19 cellular contexts compared by ENCODE assay signal in the genomic region with DNA sequence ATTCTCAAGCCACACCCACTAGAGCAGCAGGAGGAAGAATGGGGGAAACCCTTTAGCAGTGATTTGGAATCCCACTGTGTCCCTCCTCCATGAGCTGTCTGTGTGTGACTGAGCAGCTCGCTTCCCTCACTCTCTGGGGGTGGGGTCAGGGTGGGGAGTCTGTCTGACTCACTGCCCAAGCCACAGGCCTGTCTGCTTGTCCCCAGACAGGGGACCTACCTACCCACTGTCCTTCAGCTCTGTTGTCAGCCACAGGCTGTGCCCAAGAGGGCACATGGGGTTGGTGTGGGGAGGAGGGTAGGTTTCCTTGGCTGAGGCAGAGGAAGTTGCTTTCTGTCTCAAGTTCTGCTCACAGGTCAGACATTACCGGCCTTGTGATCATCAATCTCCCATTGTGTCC.
DNase-seq lines count a peak whose midpoint lies in the region; ATAC-seq, FAIRE-seq and TF ChIP-seq lines count a peak whose summit lies in the region.
"Had no signal": no experiment of that assay in that cellular context is flagged by ENCODE, and none has a peak within 500 bp of the region (broad histone marks: within the 10 kb centered on the region; RNA-seq: fewer than 3 reads in every experiment).

No MANE protein-coding gene starts in this region.

- H3K36me3 Mint-ChIP-seq in MCF 10A (ENCODE audit: insufficient read depth, unreplicated experiment) = no peaks in the 10 kb centered on the region
- H3K36me3 Mint-ChIP-seq in T-helper 17 cell (ENCODE audit: low read depth) = no peaks in the 10 kb centered on the region
- H3K36me3 Mint-ChIP-seq: brain had no signal

- H3K4me3 ChIP-seq in breast epithelium (no peak overlapping the region), kidney (ENCODE audit: low read length in 2 of 2) (no peak overlapping the region), lower leg skin (ENCODE audit: low read depth, poor library complexity, severe bottlenecking) (no peak overlapping the region)
- H3K4me3 ChIP-seq: esophagus muscularis mucosa had no signal

- H3K27ac Mint-ChIP-seq in MCF 10A (ENCODE audit: low read depth, unreplicated experiment) = peak overlapping the region; percentile 81
- H3K27ac Mint-ChIP-seq in T-helper 17 cell = no peak overlapping the region
- H3K27ac Mint-ChIP-seq: activated B cell treated with CpG ODN at 0.5 μM for 24 hours; brain; stimulated activated naive CD8-positive, alpha-beta T cell treated with anti-CD3 and anti-CD28 coated beads, Interleukin-15, amount 100 ng/mL, for 72 hours had no signal

- no peak for TF ChIP-seq CTCF in MCF 10A (IDR thresholded peaks at IDR 0.05; ENCODE audit: unreplicated experiment)
- TF ChIP-seq CTCF in breast epithelium (IDR thresholded peaks at IDR 0.05) = no peak
- TF ChIP-seq CTCF in kidney (IDR thresholded peaks at IDR 0.05; ENCODE audit: borderline replicate concordance, extremely low read depth, insufficient read depth) = no peak
- no peak for TF ChIP-seq CTCF in lower leg skin (IDR thresholded peaks at IDR 0.05)

- H3K9me3 ChIP-seq in breast epithelium (no peaks in the 10 kb centered on the region), kidney (ENCODE audit: control insufficient read depth in 1 of 2, low read length in 2 of 2) (no peaks in the 10 kb centered on the region), T-helper 17 cell (ENCODE audit: control insufficient read depth, low read length, poor library complexity, severe bottlenecking) (no peaks in the 10 kb centered on the region)
- H3K9me3 ChIP-seq: esophagus muscularis mucosa had no signal

- no peaks in the 10 kb centered on the region for H3K36me3 ChIP-seq in breast epithelium
- H3K36me3 ChIP-seq in kidney (ENCODE audit: control insufficient read depth in 1 of 2, insufficient read depth in 2 of 2, low read length in 2 of 2) = no peaks in the 10 kb centered on the region
- H3K36me3 ChIP-seq: esophagus muscularis mucosa had no signal

- POLR2A ChIA-PET in MCF 10A (lab: Yijun Ruan, JAX) = interaction anchor here (0.6 to 8.3 kb wide), 8 partner anchors 9 to 1779 kb away, joined by 3 to 114 read pairs (median 4); partner anchors contain the start of gene MAFB

- H3K4me1 Mint-ChIP-seq in MCF 10A (ENCODE audit: insufficient read depth, unreplicated experiment) = peaks cover 35% of the 10 kb centered on the region
- no peaks in the 10 kb centered on the region for H3K4me1 Mint-ChIP-seq in T-helper 17 cell
- H3K4me1 Mint-ChIP-seq: activated B cell treated with CpG ODN at 0.5 μM for 24 hours; stimulated activated naive CD8-positive, alpha-beta T cell treated with anti-CD3 and anti-CD28 coated beads, Interleukin-15, amount 100 ng/mL, for 72 hours had no signal

- no peak overlapping the region for H3K4me3 Mint-ChIP-seq in MCF 10A (ENCODE audit: unreplicated experiment)
- H3K4me3 Mint-ChIP-seq in T-helper 17 cell = no peak overlapping the region
- H3K4me3 Mint-ChIP-seq: activated B cell treated with CpG ODN at 0.5 μM for 24 hours; brain; stimulated activated naive CD8-positive, alpha-beta T cell treated with anti-CD3 and anti-CD28 coated beads, Interleukin-15, amount 100 ng/mL, for 72 hours had no signal

- no peaks in the 10 kb centered on the region for H3K4me1 ChIP-seq in breast epithelium
- H3K4me1 ChIP-seq in kidney (ENCODE audit: control insufficient read depth in 1 of 2, insufficient read depth in 1 of 2, low read depth in 1 of 2, low read length in 2 of 2) = peaks cover 0 to 6% of the 10 kb centered on the region in 2 donors

- no peaks in the 10 kb centered on the region for H3K9me3 Mint-ChIP-seq in MCF 10A (ENCODE audit: unreplicated experiment)
- H3K9me3 Mint-ChIP-seq: stimulated activated naive CD8-positive, alpha-beta T cell treated with anti-CD3 and anti-CD28 coated beads, Interleukin-15, amount 100 ng/mL, for 72 hours had no signal

- 49% methylated on average over 2 of the region's 2 CpGs for WGBS in lower leg skin, 2 donors

- BruUV-seq in MCF 10A (replicated peaks; lab: Mats Ljungman, UMichigan) = no TSS peak

- ATAC-seq in GM21515 (IDR thresholded peaks at IDR 0.05; ENCODE audit: unreplicated experiment) = no peak
- ATAC-seq in T-helper 17 cell = no peak
- ATAC-seq: stimulated activated naive CD8-positive, alpha-beta T cell treated with anti-CD3 and anti-CD28 coated beads, Interleukin-15, amount 100 ng/mL, for 72 hours had no signal

- intact Hi-C loops in MCF 10A (cut with micrococcal nuclease) = loop anchor here (5.0 kb wide), 2 partner anchors 40 to 50 kb away; no protein-coding TSS in a partner anchor
- intact Hi-C loops in breast epithelium (cut with DNase I; ENCODE audit: low total_unique reads) = no loop called here
- intact Hi-C loops in kidney (cut with DNase I) = no loop called here
- intact Hi-C loops in lower leg skin (cut with DNase I; ENCODE audit: low total_unique reads) = no loop called here

- no peaks in the 10 kb centered on the region for H3K27me3 ChIP-seq in breast epithelium
- H3K27me3 ChIP-seq: esophagus muscularis mucosa had no signal

- CTCF ChIA-PET in MCF 10A (lab: Yijun Ruan, JAX) = interaction anchor here (0.6 to 1.9 kb wide), 5 partner anchors 9 to 1330 kb away, joined by 3 to 6 read pairs (median 4); no protein-coding TSS in a partner anchor

- DNase-seq in MCF 10A (ENCODE audit: unreplicated experiment) = peak; percentile 51
- DNase-seq in breast epithelium (ENCODE audit: low spot score in 2 of 2) = no peak
- peak; percentile 23 for DNase-seq in astrocyte of the hippocampus (ENCODE audit: low read depth, low spot score)
- DNase-seq in kidney = peak; percentile 81
- peak; percentile 72 for DNase-seq in urothelium cell line (ENCODE audit: low spot score)
- no peak for DNase-seq in lower leg skin (ENCODE audit: low spot score in 2 of 2)
- DNase-seq in T-helper 17 cell = no peak
- DNase-seq: 8988T; activated B cell treated with CpG ODN at 0.5 μM for 24 hours; activated T-cell treated with anti-CD3 and anti-CD28 coated beads, Interleukin-2, amount 50 U/mL, for 1 hour; DND-41; Kasumi-1; NCI-H226; RPMI8226; stimulated activated CD4-positive, alpha-beta T cell treated with anti-CD3 and anti-CD28 coated beads, Interleukin-1b, Interleukin-23, amount 100 ng/mL, for 48 hours; stimulated activated naive CD8-positive, alpha-beta T cell treated with anti-CD3 and anti-CD28 coated beads, Interleukin-15, amount 100 ng/mL, for 72 hours had no signal

- FAIRE-seq in kidney (lab: Jason Lieb, UNC) = no peak
- peak; percentile 65 for FAIRE-seq in urothelium cell line (lab: Jason Lieb, UNC)

- H3K27ac ChIP-seq in breast epithelium (no peak overlapping the region), kidney (ENCODE audit: low read depth in 2 of 2, low read length in 2 of 2) (no peak overlapping the region)
- H3K27ac ChIP-seq: esophagus muscularis mucosa had no signal

- no peak overlapping the region for H3K9ac ChIP-seq in kidney (ENCODE audit: low read length in 2 of 2)

- no peak for TF ChIP-seq POLR2A in breast epithelium (IDR thresholded peaks at IDR 0.05)
- TF ChIP-seq POLR2A in lower leg skin (IDR thresholded peaks at IDR 0.05) = no peak

- H3K27me3 Mint-ChIP-seq in MCF 10A (ENCODE audit: insufficient read depth, unreplicated experiment) (no peaks in the 10 kb centered on the region), T-helper 17 cell (peaks cover 23% of the 10 kb centered on the region)

Comparison
In these comparisons a context has a peak if more than half of its experiments do, and no peak if none do; other contexts are left out.
1. DNase-seq: peak in MCF 10A (single experiment), astrocyte of the hippocampus (single experiment), kidney (single experiment) and urothelium cell line (single experiment); none in breast epithelium (0 of 2), lower leg skin (0 of 2) and T-helper 17 cell (0 of 3).